ENCODE assay signal across 9 cellular contexts in the genomic region with DNA sequence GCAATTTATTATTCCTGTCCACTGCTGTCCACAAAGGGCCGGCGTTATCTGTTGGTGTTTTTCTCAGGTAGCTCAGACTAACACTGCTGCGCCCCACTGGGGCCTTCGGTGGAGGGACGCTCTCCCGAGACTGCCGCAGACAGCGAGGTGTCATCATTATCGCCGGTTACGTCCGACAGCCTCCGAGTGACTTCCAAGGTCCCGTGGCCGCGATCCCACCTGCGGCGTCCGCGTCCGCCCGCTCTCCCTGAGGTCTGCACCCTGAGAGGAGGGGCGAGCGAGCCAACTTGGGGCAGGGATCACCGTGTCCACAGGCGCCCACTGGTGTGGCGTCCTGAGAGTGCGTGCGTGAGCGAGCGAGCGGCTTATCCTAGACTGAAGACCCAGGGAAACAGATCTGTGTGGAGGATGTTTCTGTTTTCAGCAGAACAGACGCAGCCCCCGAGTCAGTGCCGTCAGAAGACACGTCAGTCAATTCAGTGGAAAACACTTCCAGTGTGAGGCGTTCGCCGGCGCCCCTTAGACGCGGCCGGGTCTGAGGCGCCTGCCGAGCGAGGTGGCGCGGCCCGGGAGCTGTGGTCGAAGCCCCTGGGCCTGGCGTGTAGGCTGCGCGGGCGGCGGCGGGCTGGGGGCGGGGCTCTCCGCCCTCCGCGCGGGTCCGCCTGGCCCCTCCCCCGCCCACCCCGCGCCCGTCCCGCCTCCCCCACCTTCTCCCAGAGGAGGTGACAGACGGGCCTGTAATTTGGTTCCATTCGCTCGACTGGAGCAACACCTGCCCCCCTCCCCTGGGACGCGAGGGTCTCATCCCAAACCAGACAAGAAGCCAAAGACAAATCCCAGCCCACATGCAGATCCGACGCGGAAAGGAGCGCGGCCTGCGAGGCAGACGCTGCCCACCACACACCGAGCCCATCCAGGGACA. TPM values are rescaled to one million over a fixed set of nuclear protein-coding genes. Genes with fewer than 3 reads are reported as not detected.
DNase-seq lines count a peak whose midpoint lies in the region; ATAC-seq and TF ChIP-seq lines count a peak whose summit lies in the region.
"Had no signal": no experiment of that assay in that cellular context is flagged by ENCODE, and none has a peak within 500 bp of the region (broad histone marks: within the 10 kb centered on the region; RNA-seq: fewer than 3 reads in every experiment).

No MANE protein-coding gene starts in this region.

- in situ Hi-C loops in gastrocnemius medialis (cut with MboI; ENCODE audit: low sequenced_read_pairs in 4 of 4), result no loop called here

- H3K27ac ChIP-seq in ascending aorta (no peak overlapping the region), gastrocnemius medialis (no peak overlapping the region)

- no peaks in the 10 kb centered on the region for H3K9me3 Mint-ChIP-seq in activated CD4-positive, alpha-beta T cell treated with anti-CD3 and anti-CD28 coated beads for 36 hours (ENCODE audit: low read depth)

- peak; percentile 51 for ATAC-seq in activated CD4-positive, alpha-beta T cell treated with anti-CD3 and anti-CD28 coated beads for 36 hours
- peak in 1 of 2 donors; percentile 18 for ATAC-seq in gastrocnemius medialis
- no peak for ATAC-seq in HG03460 (IDR thresholded peaks at IDR 0.05; ENCODE audit: unreplicated experiment)
- ATAC-seq in GM19351 (IDR thresholded peaks at IDR 0.05; ENCODE audit: unreplicated experiment), result no peak

- peaks cover 53% of the 10 kb centered on the region for H3K27me3 Mint-ChIP-seq in activated CD4-positive, alpha-beta T cell treated with anti-CD3 and anti-CD28 coated beads for 36 hours

- H3K4me1 ChIP-seq in ascending aorta, result no peaks in the 10 kb centered on the region
- H3K4me1 ChIP-seq in iPS-15b (ENCODE audit: control insufficient read depth, insufficient read depth, low read length), result peaks cover 3% of the 10 kb centered on the region
- H3K4me1 ChIP-seq in gastrocnemius medialis, result no peaks in the 10 kb centered on the region

- H3K27me3 ChIP-seq in ascending aorta, result no peaks in the 10 kb centered on the region
- H3K27me3 ChIP-seq in iPS-15b (ENCODE audit: control insufficient read depth, insufficient read depth, low read length), result peaks cover 33% of the 10 kb centered on the region
- H3K27me3 ChIP-seq in gastrocnemius medialis, result peaks cover 13 to 21% (median 15%) of the 10 kb centered on the region in 3 donors

- POLR2A ChIA-PET in activated CD4-positive, alpha-beta T cell treated with anti-CD3 and anti-CD28 coated beads for 36 hours (lab: Charles Lee), result no interaction called here

- intact Hi-C loops in activated CD4-positive, alpha-beta T cell treated with anti-CD3 and anti-CD28 coated beads for 36 hours (cut with DNase I, micrococcal nuclease), result no loop called here
- intact Hi-C loops in ascending aorta (cut with DNase I), result no loop called here
- intact Hi-C loops in gastrocnemius medialis (cut with DNase I; ENCODE audit: low total_unique reads), result no loop called here

- no peak for TF ChIP-seq POLR2A in gastrocnemius medialis (IDR thresholded peaks at IDR 0.05)

- H3K4me3 Mint-ChIP-seq in activated CD4-positive, alpha-beta T cell treated with anti-CD3 and anti-CD28 coated beads for 36 hours, result peak overlapping the region; percentile 52

- peaks cover 7% of the 10 kb centered on the region for H3K4me1 Mint-ChIP-seq in activated CD4-positive, alpha-beta T cell treated with anti-CD3 and anti-CD28 coated beads for 36 hours

- CTCF ChIA-PET in activated CD4-positive, alpha-beta T cell treated with anti-CD3 and anti-CD28 coated beads for 36 hours (lab: Charles Lee), result no interaction called here

- peak; percentile 42 for DNase-seq in activated CD4-positive, alpha-beta T cell treated with anti-CD3 and anti-CD28 coated beads for 36 hours
- DNase-seq in activated CD4-positive, alpha-beta T cell treated with anti-CD3 and anti-CD28 coated beads, Interleukin-2, amount 50 U/mL, for 4 hours, result no peak
- DNase-seq in ascending aorta (ENCODE audit: low spot score in 2 of 2) (no peak), gastrocnemius medialis (no peak), SHP77 treated with DMSO at 0.1 percent for 48 hours (lab: John Stamatoyannopoulos, UW) (no peak)

- TF ChIP-seq CTCF in ascending aorta (IDR thresholded peaks at IDR 0.05) (no peak), gastrocnemius medialis (IDR thresholded peaks at IDR 0.05 in 4 of 5, conservative IDR thresholded peaks at IDR 0.05 in 1 of 5) (no peak)

- H3K27ac Mint-ChIP-seq in activated CD4-positive, alpha-beta T cell treated with anti-CD3 and anti-CD28 coated beads for 36 hours, result no peak overlapping the region

- no peaks in the 10 kb centered on the region for H3K36me3 Mint-ChIP-seq in activated CD4-positive, alpha-beta T cell treated with anti-CD3 and anti-CD28 coated beads for 36 hours (ENCODE audit: low read depth)

- H3K4me3 ChIP-seq in ascending aorta (peak overlapping the region; percentile 51 to 62), iPS-15b (ENCODE audit: low read depth, low read length) (peak overlapping the region; percentile 81), gastrocnemius medialis (peak overlapping the region; percentile 46 to 63 (median 51))

- H3K9me3 ChIP-seq in ascending aorta (no peaks in the 10 kb centered on the region), iPS-15b (ENCODE audit: control insufficient read depth, insufficient read depth, low read length) (no peaks in the 10 kb centered on the region), gastrocnemius medialis (no peaks in the 10 kb centered on the region)

- H3K36me3 ChIP-seq in ascending aorta (no peaks in the 10 kb centered on the region), iPS-15b (ENCODE audit: control insufficient read depth, insufficient read depth, low read length) (no peaks in the 10 kb centered on the region), gastrocnemius medialis (no peaks in the 10 kb centered on the region)

- H3K9ac ChIP-seq in iPS-15b (ENCODE audit: low read depth, low read length), result no peak overlapping the region

RNA-seq across cellular contexts. Expression of a gene that starts 12.6 kb away (rescaled TPM):
- total RNA-seq in activated CD4-positive, alpha-beta T cell treated with anti-CD3 and anti-CD28 coated beads for 36 hours, result not detected
- total RNA-seq in ascending aorta, result not detected
- not detected for total RNA-seq in gastrocnemius medialis
- total RNA-seq: T-helper 1 cell treated with Interleukin-12 subunit alpha and Interleukin-12 subunit beta and Interleukin-4 antibody, amounts not matched to agents 30 ng/mL and 1 ng/mL, for 36 hours had no signal

RNA-seq across cellular contexts. Expression of a gene that starts 59.8 kb away (rescaled TPM):
- total RNA-seq in activated CD4-positive, alpha-beta T cell treated with anti-CD3 and anti-CD28 coated beads for 36 hours, result not detected
- 3.8 TPM for total RNA-seq in ascending aorta
- 100 to 1,000 TPM in 1 of 4 donors, 10 to 100 TPM in 3; 16.5 to 207 (median 83.2) TPM for total RNA-seq in gastrocnemius medialis
- total RNA-seq: T-helper 1 cell treated with Interleukin-12 subunit alpha and Interleukin-12 subunit beta and Interleukin-4 antibody, amounts not matched to agents 30 ng/mL and 1 ng/mL, for 36 hours had no signal
